1 cellular context compared by ENCODE assay signal in the genomic region with DNA sequence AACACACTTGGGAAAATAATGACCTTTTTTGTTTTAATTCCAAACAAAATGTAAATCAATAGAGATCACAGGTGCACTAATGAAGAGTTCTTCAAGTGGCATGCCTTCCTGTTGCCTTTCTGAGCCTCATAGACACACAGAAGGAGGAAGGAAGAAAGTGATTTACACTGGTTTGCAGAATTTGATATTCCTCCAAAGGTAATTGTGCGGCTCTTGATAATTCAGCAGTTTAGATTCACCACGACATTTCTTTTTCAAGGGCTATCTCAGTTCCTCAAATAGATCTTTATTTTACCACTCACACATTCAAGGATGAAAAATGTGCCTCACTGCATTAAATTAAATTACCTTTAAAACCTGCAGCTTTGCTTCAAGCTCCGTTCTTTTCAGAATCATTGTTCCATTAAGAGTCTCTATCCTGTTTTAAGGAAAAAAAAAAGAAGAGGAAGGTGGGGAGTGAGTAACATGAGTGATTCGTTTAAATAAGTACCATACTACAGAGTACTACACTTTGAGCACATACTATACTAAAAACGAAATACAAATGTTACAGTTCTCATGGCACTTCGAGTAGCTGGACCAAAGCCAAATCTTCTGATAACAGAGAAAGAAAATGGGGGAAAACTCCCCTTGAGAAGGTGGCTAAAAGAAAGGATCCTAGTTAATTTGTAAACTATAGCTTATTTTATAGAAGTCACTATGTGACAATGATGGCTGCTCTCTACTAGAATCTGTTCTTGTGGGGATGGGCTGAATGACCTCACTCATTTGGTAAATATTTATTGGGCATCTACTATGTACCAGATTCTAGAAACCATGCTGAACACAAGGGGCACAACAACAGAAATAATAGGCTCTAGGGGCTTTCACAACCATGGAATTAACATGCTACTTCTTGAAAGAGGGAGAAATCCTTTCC.
TF ChIP-seq lines count a peak whose summit lies in the region.

No MANE protein-coding gene starts in this region.

TF ChIP-seq in K562, 482 proteins besides CTCF, POLR2A, EP300 and RAD21:
- TF ChIP-seq MEF2D (tag; conservative IDR thresholded peaks at IDR 0.05; ENCODE audit: low read depth) (no peak), NFIC (IDR thresholded peaks at IDR 0.05) (peak; percentile 33; the same call in 1 of the 2 replicates)
